11 cellular contexts compared by ENCODE assay signal in the genomic region with DNA sequence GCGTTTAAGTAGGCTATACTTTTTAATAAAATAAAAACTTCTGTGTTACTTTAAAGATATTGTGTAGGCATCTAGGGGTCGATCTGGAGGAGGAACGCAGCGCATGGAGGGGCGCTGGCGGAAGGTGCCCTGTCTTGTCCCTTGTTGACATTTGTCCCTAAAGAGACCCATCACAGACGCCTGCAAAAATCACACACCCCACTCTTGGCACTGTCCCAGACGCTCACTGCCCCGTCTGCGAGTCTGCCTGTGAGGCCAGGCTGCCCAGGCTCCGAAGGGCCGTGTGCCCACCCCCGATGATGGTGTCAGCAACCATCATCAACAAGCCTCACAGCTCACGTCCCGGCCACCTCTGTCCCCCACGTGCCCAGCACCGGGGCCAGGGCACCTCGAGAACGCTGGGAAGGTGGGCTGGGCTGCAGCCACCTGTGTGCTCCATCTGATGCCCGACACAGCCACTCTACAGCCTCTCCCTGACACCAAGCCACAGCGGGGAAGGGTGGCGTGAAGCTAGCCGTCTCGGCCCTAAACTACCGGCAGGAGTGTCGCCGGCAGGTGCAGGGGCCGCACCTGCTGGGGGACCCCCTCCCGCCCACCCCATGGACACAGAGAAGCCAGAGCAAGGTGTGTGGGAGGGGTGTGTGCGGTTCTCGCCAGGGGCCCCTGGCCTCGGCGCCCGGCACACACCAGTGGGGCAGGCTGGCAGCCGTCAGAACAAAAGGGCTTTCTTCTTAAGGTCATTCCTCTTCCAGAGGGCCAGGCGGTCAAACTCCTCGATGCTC.
"Had no signal": no experiment of that assay in that cellular context is flagged by ENCODE, and none has a peak within 500 bp of the region (broad histone marks: within the 10 kb centered on the region; RNA-seq: fewer than 3 reads in every experiment).

No MANE protein-coding gene starts in this region.

- DNase-seq: activated CD4-positive, alpha-beta T cell treated with anti-CD3 and anti-CD28 coated beads, Interleukin-2, amount 50 U/mL, for 1 hour; activated CD4-positive, CD25-positive, alpha-beta regulatory T cell; activated effector memory CD4-positive, alpha-beta T cell treated with anti-CD3 and anti-CD28 coated beads, Interleukin-2, amount 50 U/mL, for 16 hours; activated T-cell treated with anti-CD3 and anti-CD28 coated beads, Interleukin-2, amount 50 U/mL, for 1 hour; endodermal cell; erythroblast; midbrain; stimulated activated CD4-positive, alpha-beta T cell treated with anti-CD3 and anti-CD28 coated beads, Interleukin-15, amount 100 ng/mL, for 24 hours; stimulated activated CD4-positive, alpha-beta T cell treated with anti-CD3 and anti-CD28 coated beads, Interleukin-4, amount 100 ng/mL, for 24 hours; stimulated activated naive CD8-positive, alpha-beta T cell treated with anti-CD3 and anti-CD28 coated beads, Interleukin-15, amount 100 ng/mL, for 72 hours; testis had no signal

- H3K27ac Mint-ChIP-seq: endodermal cell had no signal

- H3K4me3 Mint-ChIP-seq: endodermal cell; stimulated activated naive CD8-positive, alpha-beta T cell treated with anti-CD3 and anti-CD28 coated beads, Interleukin-15, amount 100 ng/mL, for 72 hours had no signal

- H3K4me1 ChIP-seq: testis had no signal

- ATAC-seq: stimulated activated naive CD8-positive, alpha-beta T cell treated with anti-CD3 and anti-CD28 coated beads, Interleukin-15, amount 100 ng/mL, for 72 hours had no signal

- H3K9me3 Mint-ChIP-seq: endodermal cell; stimulated activated naive CD8-positive, alpha-beta T cell treated with anti-CD3 and anti-CD28 coated beads, Interleukin-15, amount 100 ng/mL, for 72 hours had no signal

- H3K4me3 ChIP-seq: testis had no signal

- H3K27ac ChIP-seq: testis had no signal

- H3K9me3 ChIP-seq: testis had no signal

- H3K27me3 ChIP-seq: testis had no signal
